Comparison of ENCODE assay signal across 8 cellular contexts in the genomic region with DNA sequence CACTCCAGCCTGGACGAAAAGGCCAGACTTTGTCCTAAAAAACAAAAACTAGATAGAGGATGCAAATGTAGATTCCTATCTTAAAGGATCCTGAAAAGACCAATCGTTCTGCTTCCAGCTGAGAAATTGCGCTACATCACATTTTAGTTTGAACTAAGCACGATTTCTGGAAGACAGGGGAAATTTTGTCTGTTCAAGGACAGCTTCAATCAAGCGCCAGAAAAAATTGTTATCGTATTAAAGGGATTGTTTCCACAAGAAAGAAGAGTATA. TPM values are rescaled to one million over a fixed set of nuclear protein-coding genes. Genes with fewer than 3 reads are reported as not detected.
DNase-seq lines count a peak whose midpoint lies in the region; ATAC-seq and TF ChIP-seq lines count a peak whose summit lies in the region.

No MANE protein-coding gene starts in this region.

- ATAC-seq in Panc1, result no peak
- ATAC-seq in GM19455 (IDR thresholded peaks at IDR 0.05; ENCODE audit: unreplicated experiment), result no peak
- ATAC-seq in GM21423 (IDR thresholded peaks at IDR 0.05; ENCODE audit: unreplicated experiment), result no peak

- no peaks in the 10 kb centered on the region for H3K27me3 Mint-ChIP-seq in Calu3 (ENCODE audit: unreplicated experiment)

- DNase-seq in Calu3 (no peak), Panc1 (ENCODE audit: low read depth, low spot score) (no peak), epithelial cell of prostate (ENCODE audit: low read depth, low spot score) (no peak), ovary (no peak), GM10266 (ENCODE audit: extremely low spot score) (no peak), DMS53 treated with DMSO at 0.1 percent for 48 hours (lab: John Stamatoyannopoulos, UW; ENCODE audit: unreplicated experiment) (no peak)

- H3K36me3 ChIP-seq in Panc1 (ENCODE audit: control insufficient read depth, insufficient read depth, low read length) (peaks cover 6% of the 10 kb centered on the region; the same call in 1 of the 2 replicates), ovary (no peaks in the 10 kb centered on the region)

- no peak overlapping the region for H3K27ac Mint-ChIP-seq in Calu3 (ENCODE audit: unreplicated experiment)

- peak overlapping the region; percentile 95 for H3K27ac ChIP-seq in Panc1 (ENCODE audit: low read length)
- peak overlapping the region; percentile 24 for H3K27ac ChIP-seq in epithelial cell of prostate
- peak overlapping the region; percentile 15 to 78 for H3K27ac ChIP-seq in ovary

- POLR2A ChIA-PET in Panc1 (lab: Charles Lee), result no interaction called here

- H3K4me3 ChIP-seq in Panc1 (ENCODE audit: low read depth in 2 of 2, low read length in 2 of 2) (peak overlapping the region; percentile 92 to 93), ovary (peak overlapping the region; percentile 70)

- WGBS in ovary, 3 donors, result 3 to 9% (median 5%) methylated on average over 6 of the region's 6 CpGs

- H3K27me3 ChIP-seq in Panc1 (ENCODE audit: control insufficient read depth, insufficient read depth, low read length) (no peaks in the 10 kb centered on the region), ovary (no peaks in the 10 kb centered on the region)

- no TSS peak for BruUV-seq in Calu3 (replicated peaks; lab: Mats Ljungman, UMichigan)
- no TSS peak for BruUV-seq in Panc1 (replicated peaks; lab: Mats Ljungman, UMichigan)

- intact Hi-C loops in Calu3 (cut with micrococcal nuclease; ENCODE audit: unreplicated experiment) (no loop called here), Panc1 (cut with micrococcal nuclease; ENCODE audit: unreplicated experiment) (no loop called here), ovary (cut with DNase I) (no loop called here)

- no peak for TF ChIP-seq EP300 in ovary (IDR thresholded peaks at IDR 0.05)

- CTCF ChIA-PET in Calu3 (lab: Charles Lee) (interaction anchor here (0.6 to 1.0 kb wide), 3 partner anchors 10 to 385 kb away, joined by 3 to 6 read pairs (median 4); no protein-coding TSS in a partner anchor), Panc1 (lab: Charles Lee) (no interaction called here)

- no peaks in the 10 kb centered on the region for H3K9me3 ChIP-seq in Panc1 (ENCODE audit: control insufficient read depth, insufficient read depth, low read depth, low read length)
- no peaks in the 10 kb centered on the region for H3K9me3 ChIP-seq in ovary

- H3K9me3 Mint-ChIP-seq in Calu3 (ENCODE audit: low read depth, unreplicated experiment), result no peaks in the 10 kb centered on the region

- in situ Hi-C loops in Panc1 (cut with HindIII; ENCODE audit: low pct_unique_long_range_greater_than_20kb, low sequenced_read_pairs), result no loop called here

- TF ChIP-seq CTCF in Calu3 (IDR thresholded peaks at IDR 0.05; ENCODE audit: unreplicated experiment) (no peak), Panc1 (IDR thresholded peaks at IDR 0.05) (no peak), ovary (IDR thresholded peaks at IDR 0.05) (no peak), GM10266 (IDR thresholded peaks at IDR 0.05; ENCODE audit: control insufficient read depth, insufficient read depth, low read depth, missing control alignments) (no peak)

- peak overlapping the region; percentile 77 for H3K4me3 Mint-ChIP-seq in Calu3 (ENCODE audit: low read depth, unreplicated experiment)

- peaks cover 22% of the 10 kb centered on the region for H3K4me1 Mint-ChIP-seq in Calu3 (ENCODE audit: low read depth, unreplicated experiment)

- peaks cover 25% of the 10 kb centered on the region for H3K36me3 Mint-ChIP-seq in Calu3 (ENCODE audit: insufficient read depth, unreplicated experiment)

- H3K4me1 ChIP-seq in Panc1 (ENCODE audit: control insufficient read depth, insufficient read depth, low read length) (peaks cover 8% of the 10 kb centered on the region; the same call in 1 of the 2 replicates), ovary (ENCODE audit: insufficient read depth) (peaks cover 8% of the 10 kb centered on the region)

- TF ChIP-seq POLR2A in ovary (IDR thresholded peaks at IDR 0.05), result no peak

RNA-seq across cellular contexts. Expression of gene HSD17B11, which starts 0.7 kb away (rescaled TPM):
- total RNA-seq in Calu3 (2022), result 48.2 and 50.5 TPM in 2 replicates
- 34.9 TPM for total RNA-seq in Panc1 (2021; ENCODE audit: unreplicated experiment)
- 34.4 TPM for polyA plus RNA-seq in Panc1 (2012; ENCODE audit: insufficient read length)
- 100 to 1,000 TPM in 1 of 7 donors, 10 to 100 TPM in 6; 33.0 to 106 (median 50.8) TPM for total RNA-seq in ovary
- polyA plus RNA-seq in ovary, result 100 to 1,000 TPM in 1 of 2 donors, 10 to 100 TPM in 1; 85.8 to 106 TPM

RNA-seq across cellular contexts. Expression of gene NUDT9, which starts 30.7 kb away (rescaled TPM):
- total RNA-seq in Calu3 (2022) (15.7 and 16.8 TPM in 2 replicates), Panc1 (2021; ENCODE audit: unreplicated experiment) (21.7 TPM), ovary (10 to 100 TPM; 14.1 to 33.0 (median 27.0) TPM)
- polyA plus RNA-seq in Panc1 (2012; ENCODE audit: insufficient read length), result 22.7 TPM
- polyA plus RNA-seq in ovary, result 10 to 100 TPM; 36.6 to 44.6 TPM

Comparison
In these comparisons a context has a peak if more than half of its experiments do, and no peak if none do; other contexts are left out.
1. H3K27ac ChIP-seq: peak in every context shown above with its lines; median percentile 95 in Panc1; 46 in ovary; 24 in epithelial cell of prostate.